ENCODE assay signal across 9 cellular contexts in the genomic region with DNA sequence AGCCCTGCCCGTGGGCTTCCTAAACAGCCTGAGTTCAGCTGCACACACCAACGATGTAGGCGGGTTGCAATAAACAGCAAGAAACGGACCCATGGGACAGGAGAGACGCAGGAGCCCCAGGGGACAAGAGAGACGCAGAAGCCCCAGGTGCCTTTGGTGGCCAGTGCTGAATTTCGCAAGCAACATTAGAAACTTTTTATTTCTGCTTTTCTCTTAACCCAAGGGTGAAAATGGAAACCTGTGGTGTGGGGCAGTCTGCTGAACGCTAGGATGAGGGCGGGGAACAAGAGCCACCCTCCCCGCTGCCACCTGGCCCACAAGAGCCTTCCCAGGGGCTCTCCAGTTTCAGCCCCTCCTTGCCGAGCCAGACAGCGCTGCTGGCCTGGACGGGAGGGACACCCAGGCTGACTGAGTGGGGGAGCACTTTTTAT. TPM values are rescaled to one million over a fixed set of nuclear protein-coding genes. Genes with fewer than 3 reads are reported as not detected.
DNase-seq lines count a peak whose midpoint lies in the region; ATAC-seq and TF ChIP-seq lines count a peak whose summit lies in the region.
"Had no signal": no experiment of that assay in that cellular context is flagged by ENCODE, and none has a peak within 500 bp of the region (broad histone marks: within the 10 kb centered on the region; RNA-seq: fewer than 3 reads in every experiment).

No MANE protein-coding gene starts in this region.

- peak; percentile 56 for ATAC-seq in GM19463 (IDR thresholded peaks at IDR 0.05; ENCODE audit: unreplicated experiment)
- peak; percentile 58 for ATAC-seq in HG03159 (IDR thresholded peaks at IDR 0.05; ENCODE audit: unreplicated experiment)
- no peak for ATAC-seq in GM23338
- ATAC-seq in activated CD4-positive, alpha-beta T cell treated with anti-CD3 and anti-CD28 coated beads for 36 hours: no peak

- H3K4me1 ChIP-seq in GM23338 (ENCODE audit: insufficient read depth) (no peaks in the 10 kb centered on the region; the same call in 1 of the 2 replicates), SK-N-SH (ENCODE audit: control insufficient read depth in 1 of 2, insufficient read depth in 2 of 2, low read depth in 1 of 2, low read length in 1 of 2) (peaks cover 8 to 14% of the 10 kb centered on the region in 2 experiments; a peak in 3 of 4 replicates)

- H3K79me2 ChIP-seq in GM23338 (replicated peaks; ENCODE audit: insufficient read depth) (peaks cover 4% of the 10 kb centered on the region; the same call in 1 of the 2 replicates), SK-N-SH (ENCODE audit: insufficient read depth) (peaks cover 85% of the 10 kb centered on the region)

- H3K4me3 Mint-ChIP-seq in GM23338: no peak overlapping the region
- H3K4me3 Mint-ChIP-seq in activated CD4-positive, alpha-beta T cell treated with anti-CD3 and anti-CD28 coated beads for 36 hours: no peak overlapping the region

- H3K4me3 ChIP-seq in GM12875 (ENCODE audit: low read depth, low read length): peak overlapping the region; percentile 14
- no peak overlapping the region for H3K4me3 ChIP-seq in GM23338
- H3K4me3 ChIP-seq in SK-N-SH (ENCODE audit: low read depth in 2 of 2, low read length in 1 of 2): no peak overlapping the region
- H3K4me3 ChIP-seq: ascending aorta had no signal

- H3K4me2 ChIP-seq in GM23338: no peak overlapping the region
- no peak overlapping the region for H3K4me2 ChIP-seq in SK-N-SH

- H3K36me3 Mint-ChIP-seq in GM23338 (ENCODE audit: low read depth): peaks cover 10% of the 10 kb centered on the region; the same call in 2 of the 3 replicates
- peaks cover 18% of the 10 kb centered on the region for H3K36me3 Mint-ChIP-seq in activated CD4-positive, alpha-beta T cell treated with anti-CD3 and anti-CD28 coated beads for 36 hours (ENCODE audit: low read depth)

- intact Hi-C loops in activated CD4-positive, alpha-beta T cell treated with anti-CD3 and anti-CD28 coated beads for 36 hours (cut with DNase I, micrococcal nuclease): no loop called here

- H3K27me3 Mint-ChIP-seq in GM23338 (ENCODE audit: insufficient read depth, low read depth, poor library complexity): peaks cover 16% of the 10 kb centered on the region
- no peaks in the 10 kb centered on the region for H3K27me3 Mint-ChIP-seq in activated CD4-positive, alpha-beta T cell treated with anti-CD3 and anti-CD28 coated beads for 36 hours

- H3K27me3 ChIP-seq in GM23338 (ENCODE audit: insufficient read depth): no peaks in the 10 kb centered on the region
- H3K27me3 ChIP-seq in SK-N-SH (ENCODE audit: insufficient read depth): no peaks in the 10 kb centered on the region
- H3K27me3 ChIP-seq: ascending aorta had no signal

- WGBS in SK-N-SH (ENCODE audit: low lambda C conversion rate): 91% methylated on average over 11 of the region's 13 CpGs

- H2AFZ ChIP-seq in GM23338: no peak overlapping the region
- H2AFZ ChIP-seq in SK-N-SH (ENCODE audit: low read depth): no peak overlapping the region

- H3K9me3 ChIP-seq in SK-N-SH: no peaks in the 10 kb centered on the region
- H3K9me3 ChIP-seq: ascending aorta had no signal

- H4K20me1 ChIP-seq in GM23338 (replicated peaks; ENCODE audit: insufficient read depth) (peaks cover 8% of the 10 kb centered on the region), SK-N-SH (ENCODE audit: insufficient read depth) (peaks cover 84% of the 10 kb centered on the region)

- H3K9me2 ChIP-seq in GM23338 (ENCODE audit: insufficient read depth) (no peaks in the 10 kb centered on the region), SK-N-SH (no peaks in the 10 kb centered on the region)

- H3K4me1 Mint-ChIP-seq in GM23338: peaks cover 5% of the 10 kb centered on the region; the same call in 2 of the 3 replicates
- H3K4me1 Mint-ChIP-seq in activated CD4-positive, alpha-beta T cell treated with anti-CD3 and anti-CD28 coated beads for 36 hours: peaks cover 12% of the 10 kb centered on the region

- H3K27ac ChIP-seq in GM23338 (ENCODE audit: low read depth) (no peak overlapping the region), SK-N-SH (ENCODE audit: low read depth in 2 of 2, low read length in 1 of 2) (no peak overlapping the region)
- H3K27ac ChIP-seq: ascending aorta had no signal

- peaks cover 5% of the 10 kb centered on the region; the same call in 1 of the 2 replicates for H3F3A ChIP-seq in GM23338 (replicated peaks; ENCODE audit: low read depth)
- peaks cover 7% of the 10 kb centered on the region for H3F3A ChIP-seq in SK-N-SH (replicated peaks; ENCODE audit: insufficient read depth)

- POLR2A ChIA-PET in activated CD4-positive, alpha-beta T cell treated with anti-CD3 and anti-CD28 coated beads for 36 hours (lab: Charles Lee): no interaction called here
- POLR2A ChIA-PET in SK-N-SH (lab: Yijun Ruan, JAX): no interaction called here

- H3K36me3 ChIP-seq in GM23338 (ENCODE audit: insufficient read depth): no peaks in the 10 kb centered on the region
- peaks cover 36 to 38% of the 10 kb centered on the region in 2 experiments for H3K36me3 ChIP-seq in SK-N-SH (replicated peaks in 1 of 2; ENCODE audit: control insufficient read depth in 1 of 2, insufficient read depth in 2 of 2, low read length in 1 of 2)

- no peak for TF ChIP-seq CTCF in GM12875 (IDR thresholded peaks at IDR 0.05; ENCODE audit: borderline replicate concordance, insufficient read depth, low read depth, low read length)
- TF ChIP-seq CTCF in GM23338 (conservative IDR thresholded peaks at IDR 0.05; ENCODE audit: low read depth in 2 of 2): no peak
- no peak for TF ChIP-seq CTCF in SK-N-SH (IDR thresholded peaks at IDR 0.05)

- DNase-seq in SKM-1 (lab: John Stamatoyannopoulos, UW; ENCODE audit: unreplicated experiment): peak; percentile 61
- no peak for DNase-seq in GM23338 (ENCODE audit: low spot score)
- DNase-seq in activated CD4-positive, alpha-beta T cell treated with anti-CD3 and anti-CD28 coated beads for 36 hours: no peak
- no peak for DNase-seq in SK-N-SH
- DNase-seq in Ammon's horn (ENCODE audit: low spot score): no peak

- H3K27ac Mint-ChIP-seq in GM23338: no peak overlapping the region
- no peak overlapping the region for H3K27ac Mint-ChIP-seq in activated CD4-positive, alpha-beta T cell treated with anti-CD3 and anti-CD28 coated beads for 36 hours

- no peak for TF ChIP-seq RAD21 in SK-N-SH (IDR thresholded peaks at IDR 0.05; ENCODE audit: low read length)

- no peak overlapping the region for H3K9ac ChIP-seq in SK-N-SH

- CTCF ChIA-PET in activated CD4-positive, alpha-beta T cell treated with anti-CD3 and anti-CD28 coated beads for 36 hours (lab: Charles Lee): interaction anchor here (0.6 to 2.0 kb wide), 2 partner anchors 41 to 51 kb away, joined by 3 to 7 read pairs; no protein-coding TSS in a partner anchor
- CTCF ChIA-PET in SK-N-SH (lab: Yijun Ruan, JAX): interaction anchor here (0.6 to 8.8 kb wide), 5 partner anchors 20 to 60 kb away, joined by 3 to 101 read pairs (median 8); a partner anchor contains a TSS

- no peaks in the 10 kb centered on the region; the same call in 2 of the 3 replicates for H3K9me3 Mint-ChIP-seq in GM23338
- H3K9me3 Mint-ChIP-seq in activated CD4-positive, alpha-beta T cell treated with anti-CD3 and anti-CD28 coated beads for 36 hours (ENCODE audit: low read depth): peaks cover 2% of the 10 kb centered on the region

- no peak for TF ChIP-seq EP300 in SK-N-SH (IDR thresholded peaks at IDR 0.05; ENCODE audit: borderline replicate concordance in 1 of 2, low read depth in 1 of 2, low read length in 1 of 2)

TF ChIP-seq in GM23338, 12 proteins besides CTCF, POLR2A, EP300 and RAD21 (continues in another document):
- no peak for TF ChIP-seq EZH2 (IDR thresholded peaks at IDR 0.05; ENCODE audit: low read depth, unreplicated experiment)
- TF ChIP-seq, protein P1, sequence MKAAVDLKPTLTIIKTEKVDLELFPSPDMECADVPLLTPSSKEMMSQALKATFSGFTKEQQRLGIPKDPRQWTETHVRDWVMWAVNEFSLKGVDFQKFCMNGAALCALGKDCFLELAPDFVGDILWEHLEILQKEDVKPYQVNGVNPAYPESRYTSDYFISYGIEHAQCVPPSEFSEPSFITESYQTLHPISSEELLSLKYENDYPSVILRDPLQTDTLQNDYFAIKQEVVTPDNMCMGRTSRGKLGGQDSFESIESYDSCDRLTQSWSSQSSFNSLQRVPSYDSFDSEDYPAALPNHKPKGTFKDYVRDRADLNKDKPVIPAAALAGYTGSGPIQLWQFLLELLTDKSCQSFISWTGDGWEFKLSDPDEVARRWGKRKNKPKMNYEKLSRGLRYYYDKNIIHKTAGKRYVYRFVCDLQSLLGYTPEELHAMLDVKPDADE (IDR thresholded peaks at IDR 0.05): no peak

TF ChIP-seq in SK-N-SH, 30 proteins besides CTCF, POLR2A, EP300 and RAD21:
- TF ChIP-seq NFIC (IDR thresholded peaks at IDR 0.05; ENCODE audit: borderline replicate concordance) (no peak), SMC3 (IDR thresholded peaks at IDR 0.05; ENCODE audit: low read depth, low read length) (no peak), YY1 (IDR thresholded peaks at IDR 0.05; ENCODE audit: low read depth) (no peak), MEF2A (IDR thresholded peaks at IDR 0.05; ENCODE audit: borderline replicate concordance, low read depth) (no peak), TEAD4 (IDR thresholded peaks at IDR 0.05; ENCODE audit: borderline replicate concordance, insufficient read depth) (no peak)

RNA-seq across cellular contexts. Expression of a gene that starts 20.0 kb away (rescaled TPM):
- 0.16 and 0.28 TPM in 2 replicates for total RNA-seq in GM23338 (2014; rRNA removed; shearing (Covaris generic))
- polyA plus RNA-seq in GM23338 (2016; fragmentation: Nextera tagmentation; extraction: Ambion mirVana): 0.37 TPM in 1 of 2 replicates, not detected in the other
- 1 to 10 TPM; 4.7 to 5.6 TPM for total RNA-seq in activated CD4-positive, alpha-beta T cell treated with anti-CD3 and anti-CD28 coated beads for 36 hours
- 1.4 and 2.0 TPM in 2 replicates for polyA plus RNA-seq in SK-N-SH (2012; rRNA removed)
- polyA plus RNA-seq in SK-N-SH (2012; cell fraction: cytosol; rRNA removed): 0.95 and 1.3 TPM in 2 replicates
- 1.5 and 2.0 TPM in 2 replicates for polyA plus RNA-seq in SK-N-SH (2012; cell fraction: nucleus; rRNA removed)

RNA-seq across cellular contexts. Expression of a gene that starts 41.4 kb away (rescaled TPM):
- not detected in 2 replicates for total RNA-seq in GM23338 (2014; rRNA removed; shearing (Covaris generic))
- not detected in 2 replicates for polyA plus RNA-seq in GM23338 (2016; fragmentation: Nextera tagmentation; extraction: Ambion mirVana)
- total RNA-seq in activated CD4-positive, alpha-beta T cell treated with anti-CD3 and anti-CD28 coated beads for 36 hours: not detected
- polyA plus RNA-seq in SK-N-SH (2012; rRNA removed): 0.06 and 0.10 TPM in 2 replicates
- 0.03 TPM in 1 of 2 replicates, not detected in the other for polyA plus RNA-seq in SK-N-SH (2012; cell fraction: cytosol; rRNA removed)
- 0.38 and 0.48 TPM in 2 replicates for polyA plus RNA-seq in SK-N-SH (2012; cell fraction: nucleus; rRNA removed)
- total RNA-seq: ascending aorta had no signal

RNA-seq across cellular contexts. Expression of a gene that starts 49.0 kb away (rescaled TPM):
- 6.2 and 11.7 TPM in 2 replicates for total RNA-seq in GM23338 (2014; rRNA removed; shearing (Covaris generic))
- 12.6 and 13.9 TPM in 2 replicates for polyA plus RNA-seq in GM23338 (2016; fragmentation: Nextera tagmentation; extraction: Ambion mirVana)
- total RNA-seq in activated CD4-positive, alpha-beta T cell treated with anti-CD3 and anti-CD28 coated beads for 36 hours: 10 to 100 TPM; 11.3 to 14.6 TPM
- 7.6 TPM in 2 replicates for polyA plus RNA-seq in SK-N-SH (2012; rRNA removed)
- 6.4 and 7.5 TPM in 2 replicates for polyA plus RNA-seq in SK-N-SH (2012; cell fraction: cytosol; rRNA removed)
- polyA plus RNA-seq in SK-N-SH (2012; cell fraction: nucleus; rRNA removed): 15.5 and 19.8 TPM in 2 replicates

Comparison
In these comparisons a context has a peak if more than half of its experiments do, and no peak if none do; other contexts are left out.
1. ATAC-seq: peak in GM19463 (single experiment) and HG03159 (single experiment); none in GM23338 (single experiment) and activated CD4-positive, alpha-beta T cell treated with anti-CD3 and anti-CD28 coated beads for 36 hours (single experiment).